ENCODE assay signal across 8 cellular contexts in the genomic region with DNA sequence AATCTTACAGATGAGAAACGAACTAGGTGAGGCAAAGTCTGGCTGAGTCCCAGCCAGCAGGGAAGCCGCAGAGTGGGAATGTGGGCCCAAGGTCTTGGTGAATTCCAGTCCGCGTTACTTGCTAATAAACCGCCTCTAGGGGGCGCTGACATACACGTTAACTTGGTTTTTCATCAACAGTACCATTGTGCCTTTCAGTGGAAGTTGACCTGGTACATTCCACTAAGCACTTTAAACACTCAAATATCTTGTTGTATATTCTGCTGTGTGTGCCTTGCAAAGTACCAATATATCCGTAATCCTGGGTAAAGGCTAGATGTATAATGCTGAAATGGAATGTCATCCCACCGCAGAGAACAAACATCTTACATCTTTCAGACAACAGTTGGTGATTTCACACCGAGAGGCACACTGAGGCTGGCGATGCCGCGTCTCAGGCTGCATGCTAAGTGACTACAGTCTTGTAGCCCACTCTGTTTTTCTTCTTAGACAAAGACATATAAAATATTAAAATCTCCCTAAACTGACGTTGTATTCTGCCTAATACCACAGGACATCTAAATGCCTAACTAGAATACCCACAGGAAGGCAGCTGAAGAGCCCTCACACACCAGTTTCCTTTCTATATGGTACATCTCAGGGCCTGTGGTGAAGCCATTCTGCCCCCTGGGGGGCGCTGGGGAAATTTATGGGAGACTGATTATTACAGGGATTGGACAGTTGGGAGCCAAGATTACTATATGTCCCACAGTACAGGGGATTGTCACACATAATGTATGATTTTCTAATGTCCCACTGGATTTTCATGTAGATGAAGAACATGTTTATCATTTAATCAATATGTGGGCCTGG. TPM values are rescaled to one million over a fixed set of nuclear protein-coding genes. Genes with fewer than 3 reads are reported as not detected.
DNase-seq lines count a peak whose midpoint lies in the region; ATAC-seq lines count a peak whose summit lies in the region.

No MANE protein-coding gene starts in this region.

- POLR2A ChIA-PET in activated CD8-positive, alpha-beta T cell treated with anti-CD3 and anti-CD28 coated beads, Interleukin-2, amount 10 ng/mL, durations not matched to agents 7 days and 5 days (lab: Charles Lee) = interaction anchor here (0.9 kb wide), 1 partner anchor 61 kb away, joined by 3 read pairs; no protein-coding TSS in a partner anchor

- no peak overlapping the region for H3K14ac ChIP-seq in mesenchymal stem cell (ENCODE audit: low read length in 2 of 2)

- DNase-seq in ELR (ENCODE audit: low read depth) (peak; percentile 84), NCI-H82 (lab: John Stamatoyannopoulos, UW) (peak; percentile 93), mesenchymal stem cell (peak; percentile 76)
- DNase-seq in activated CD8-positive, alpha-beta T cell treated with anti-CD3 and anti-CD28 coated beads, Interleukin-2, amount 10 ng/mL, durations not matched to agents 7 days and 5 days = peak; percentile 84
- peak; percentile 38 to 62 (median 50) for DNase-seq in effector memory CD4-positive, alpha-beta T cell
- peak; percentile 30 to 32 for DNase-seq in stimulated activated CD8-positive, alpha-beta memory T cell treated with anti-CD3 and anti-CD28 coated beads, Interleukin-15, amount 100 ng/mL, for 48 hours (ENCODE audit: low read depth in 2 of 2)

- no peak overlapping the region for H3K4me3 Mint-ChIP-seq in activated CD8-positive, alpha-beta T cell treated with anti-CD3 and anti-CD28 coated beads, Interleukin-2, amount 10 ng/mL, durations not matched to agents 7 days and 5 days

- peaks cover 61% of the 10 kb centered on the region for H3K36me3 ChIP-seq in effector memory CD4-positive, alpha-beta T cell (ENCODE audit: control insufficient read depth, insufficient read depth, low read length)
- peaks cover 6 to 37% of the 10 kb centered on the region in 2 experiments for H3K36me3 ChIP-seq in mesenchymal stem cell (ENCODE audit: control insufficient read depth in 1 of 2, insufficient read depth in 2 of 2, low read depth in 1 of 2, low read length in 2 of 2)

- peaks cover 48% of the 10 kb centered on the region for H3K36me3 Mint-ChIP-seq in activated CD8-positive, alpha-beta T cell treated with anti-CD3 and anti-CD28 coated beads, Interleukin-2, amount 10 ng/mL, durations not matched to agents 7 days and 5 days (ENCODE audit: low read depth)

- no peak overlapping the region for H2BK5ac ChIP-seq in mesenchymal stem cell (ENCODE audit: low read depth, low read length, poor library complexity, severe bottlenecking)

- no peak overlapping the region for H2AFZ ChIP-seq in mesenchymal stem cell (ENCODE audit: low read depth, low read length)

- H2BK120ac ChIP-seq in mesenchymal stem cell (ENCODE audit: low read depth, low read length) = no peak overlapping the region

- CTCF ChIA-PET in activated CD8-positive, alpha-beta T cell treated with anti-CD3 and anti-CD28 coated beads, Interleukin-2, amount 10 ng/mL, durations not matched to agents 7 days and 5 days (lab: Charles Lee) = interaction anchor here (0.9 to 1.8 kb wide), 11 partner anchors 9 to 294 kb away, joined by 3 to 9 read pairs (median 5); a partner anchor contains a TSS

- no peaks in the 10 kb centered on the region for H3K79me1 ChIP-seq in mesenchymal stem cell (replicated peaks; ENCODE audit: low read length, poor library complexity, severe bottlenecking)

- H3K27me3 Mint-ChIP-seq in activated CD8-positive, alpha-beta T cell treated with anti-CD3 and anti-CD28 coated beads, Interleukin-2, amount 10 ng/mL, durations not matched to agents 7 days and 5 days (ENCODE audit: low read depth) = no peaks in the 10 kb centered on the region

- H3K9me3 ChIP-seq in effector memory CD4-positive, alpha-beta T cell (ENCODE audit: control insufficient read depth, low read length) = no peaks in the 10 kb centered on the region
- H3K9me3 ChIP-seq in mesenchymal stem cell (ENCODE audit: control insufficient read depth, low read length) = no peaks in the 10 kb centered on the region

- H3K4ac ChIP-seq in mesenchymal stem cell (ENCODE audit: low read depth in 1 of 2, low read length in 2 of 2) = no peak overlapping the region

- peaks cover 6% of the 10 kb centered on the region for H3K4me1 Mint-ChIP-seq in activated CD8-positive, alpha-beta T cell treated with anti-CD3 and anti-CD28 coated beads, Interleukin-2, amount 10 ng/mL, durations not matched to agents 7 days and 5 days (ENCODE audit: low read depth)

- H3K4me2 ChIP-seq in mesenchymal stem cell (ENCODE audit: low read length, poor library complexity, severe bottlenecking) = no peak overlapping the region

- no peak overlapping the region for H4K91ac ChIP-seq in mesenchymal stem cell (ENCODE audit: low read length)

- H3K23ac ChIP-seq in mesenchymal stem cell (ENCODE audit: low read length in 2 of 2) = no peak overlapping the region

- no peak overlapping the region for H2BK15ac ChIP-seq in mesenchymal stem cell (ENCODE audit: low read depth, poor library complexity, severe bottlenecking)

- no peak overlapping the region for H2BK12ac ChIP-seq in mesenchymal stem cell (ENCODE audit: low read length in 2 of 2)

- H3K4me1 ChIP-seq in effector memory CD4-positive, alpha-beta T cell (ENCODE audit: control insufficient read depth, insufficient read depth, low read length, poor library complexity, severe bottlenecking) = no peaks in the 10 kb centered on the region
- peaks cover 4% of the 10 kb centered on the region for H3K4me1 ChIP-seq in mesenchymal stem cell (ENCODE audit: control insufficient read depth, insufficient read depth, low read depth, low read length)

- H3K4me3 ChIP-seq in effector memory CD4-positive, alpha-beta T cell (ENCODE audit: insufficient read depth, low read depth, low read length, poor library complexity, severe bottlenecking) = no peak overlapping the region
- no peak overlapping the region for H3K4me3 ChIP-seq in mesenchymal stem cell (ENCODE audit: insufficient read depth in 1 of 2, low read depth in 1 of 2, low read length in 2 of 2)

- H4K8ac ChIP-seq in mesenchymal stem cell (ENCODE audit: low read length) = no peak overlapping the region

- H3K9me3 Mint-ChIP-seq in activated CD8-positive, alpha-beta T cell treated with anti-CD3 and anti-CD28 coated beads, Interleukin-2, amount 10 ng/mL, durations not matched to agents 7 days and 5 days (ENCODE audit: insufficient read depth) = no peaks in the 10 kb centered on the region

- no peak overlapping the region for H3K27ac Mint-ChIP-seq in activated CD8-positive, alpha-beta T cell treated with anti-CD3 and anti-CD28 coated beads, Interleukin-2, amount 10 ng/mL, durations not matched to agents 7 days and 5 days

- WGBS in mesenchymal stem cell = 49% methylated on average over 14 of the region's 15 CpGs

- H3K27me3 ChIP-seq in effector memory CD4-positive, alpha-beta T cell (replicated peaks; ENCODE audit: control insufficient read depth, insufficient read depth, low read length, poor library complexity, severe bottlenecking) = no peaks in the 10 kb centered on the region
- no peaks in the 10 kb centered on the region for H3K27me3 ChIP-seq in mesenchymal stem cell (ENCODE audit: control insufficient read depth in 1 of 2, insufficient read depth in 1 of 2, low read length in 2 of 2)

- H3K27ac ChIP-seq in effector memory CD4-positive, alpha-beta T cell (ENCODE audit: insufficient read depth, low read length, poor library complexity, severe bottlenecking) = no peak overlapping the region
- H3K27ac ChIP-seq in mesenchymal stem cell (ENCODE audit: low read length, poor library complexity, severe bottlenecking) = no peak overlapping the region

- ATAC-seq in HG03066 (IDR thresholded peaks at IDR 0.05; ENCODE audit: low read depth, unreplicated experiment) = peak; percentile 58
- ATAC-seq in activated CD8-positive, alpha-beta T cell treated with anti-CD3 and anti-CD28 coated beads, Interleukin-2, amount 10 ng/mL, durations not matched to agents 7 days and 5 days = peak; percentile 73
- no peak for ATAC-seq in GM21447 (IDR thresholded peaks at IDR 0.05; ENCODE audit: unreplicated experiment)

- H2AK5ac ChIP-seq in mesenchymal stem cell (ENCODE audit: low read length, severe bottlenecking) = no peak overlapping the region

- no peak overlapping the region for H3K18ac ChIP-seq in mesenchymal stem cell (ENCODE audit: low read depth in 1 of 2, low read length in 2 of 2)

- H3K9ac ChIP-seq in mesenchymal stem cell (ENCODE audit: low read length) = no peak overlapping the region

RNA-seq across cellular contexts. Expression of a gene that starts 49.2 kb away (rescaled TPM):
- total RNA-seq in activated CD8-positive, alpha-beta T cell treated with anti-CD3 and anti-CD28 coated beads, Interleukin-2, amount 10 ng/mL, durations not matched to agents 7 days and 5 days = 1 to 10 TPM; 2.5 to 2.6 TPM
- 40.5 TPM for polyA plus RNA-seq in mesenchymal stem cell (2013, experiment 1 of 2)
- polyA plus RNA-seq in mesenchymal stem cell (2013, experiment 2 of 2) = 39.9 TPM

Comparison
In these comparisons a context has a peak if more than half of its experiments do, and no peak if none do; other contexts are left out.
1. DNase-seq: peak in every context shown above with its lines; median percentile 93 in NCI-H82; 84 in ELR; 84 in activated CD8-positive, alpha-beta T cell treated with anti-CD3 and anti-CD28 coated beads, Interleukin-2, amount 10 ng/mL, durations not matched to agents 7 days and 5 days; 76 in mesenchymal stem cell; 50 in effector memory CD4-positive, alpha-beta T cell; 31 in stimulated activated CD8-positive, alpha-beta memory T cell treated with anti-CD3 and anti-CD28 coated beads, Interleukin-15, amount 100 ng/mL, for 48 hours.